ENCODE assay signal across 8 cellular contexts in the genomic region with DNA sequence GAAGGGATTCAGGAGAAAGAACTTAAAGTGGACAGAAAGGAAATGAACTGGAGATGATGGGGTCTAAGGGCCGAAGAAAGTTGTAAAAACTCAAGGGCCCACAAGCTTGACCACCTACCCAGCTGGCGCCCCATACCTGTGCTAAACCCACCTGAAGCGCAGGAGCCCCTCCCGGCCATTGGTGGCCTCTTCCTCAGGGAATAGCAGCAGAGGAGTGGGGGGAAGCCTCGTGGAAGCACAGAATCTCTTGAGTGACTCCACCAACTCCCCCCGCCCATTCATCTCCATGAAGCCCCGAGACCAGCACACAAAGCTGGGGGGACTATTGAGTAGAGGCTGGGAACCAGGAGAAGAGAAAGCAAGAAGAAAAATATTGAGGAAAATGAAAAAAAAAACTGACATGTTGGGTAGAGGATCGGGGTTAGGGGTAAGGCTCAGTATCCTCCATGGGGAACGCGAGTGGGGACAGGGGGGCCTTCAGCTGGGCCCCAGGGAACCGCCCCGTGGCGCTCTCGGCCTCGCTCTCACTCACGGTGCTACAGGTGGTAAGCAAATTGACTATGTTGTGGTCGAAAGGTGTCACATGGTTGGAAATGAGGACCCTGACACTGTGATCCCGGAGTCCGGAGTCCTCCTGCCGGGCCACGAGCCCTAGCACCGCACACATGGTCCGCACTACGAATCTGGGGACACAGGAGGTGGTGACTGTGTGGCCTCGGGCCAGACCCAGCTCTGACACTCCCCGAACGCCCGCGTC. TPM values are rescaled to one million over a fixed set of nuclear protein-coding genes. Genes with fewer than 3 reads are reported as not detected.
DNase-seq lines count a peak whose midpoint lies in the region; ATAC-seq and TF ChIP-seq lines count a peak whose summit lies in the region.

No MANE protein-coding gene starts in this region.

- BruUV-seq in Calu3 (replicated peaks; lab: Mats Ljungman, UMichigan), result TSS peak; percentile 68

- H3K9ac ChIP-seq in Loucy (ENCODE audit: low read depth, low read length, poor library complexity, severe bottlenecking) (peak overlapping the region; percentile 93), colonic mucosa (ENCODE audit: low read depth in 2 of 2, low read length in 2 of 2) (peak overlapping the region; percentile 93 to 95)

- peaks cover 22% of the 10 kb centered on the region for H4K20me1 ChIP-seq in Loucy (ENCODE audit: insufficient read depth, low read length, poor library complexity, severe bottlenecking)

- H3K4me3 ChIP-seq in Loucy (ENCODE audit: low read length, poor library complexity, severe bottlenecking), result peak overlapping the region; percentile 100
- peak overlapping the region; percentile 91 for H3K4me3 ChIP-seq in colonic mucosa
- H3K4me3 ChIP-seq in muscle layer of duodenum (ENCODE audit: low read depth in 1 of 2, low read length in 2 of 2), result peak overlapping the region; percentile 96 to 99

- CTCF ChIA-PET in Calu3 (lab: Charles Lee), result interaction anchor here (0.5 to 1.3 kb wide), 3 partner anchors 22 to 194 kb away, joined by 3 read pairs; no protein-coding TSS in a partner anchor

- H3K4me3 Mint-ChIP-seq in Calu3 (ENCODE audit: low read depth, unreplicated experiment), result peak overlapping the region; percentile 95

- DNase-seq in Calu3, result no peak
- DNase-seq in colonic mucosa, result no peak
- no peak for DNase-seq in DMS53 (lab: John Stamatoyannopoulos, UW)
- DNase-seq in stimulated activated naive CD4-positive, alpha-beta T cell (lab: John Stamatoyannopoulos, UW), result no peak
- no peak for DNase-seq in SIG-M5 treated with dmso at 0.1 percent for 504 hours (lab: John Stamatoyannopoulos, UW; ENCODE audit: unreplicated experiment)

- H3K4me1 ChIP-seq in Loucy (ENCODE audit: insufficient read depth, low read length, poor library complexity, severe bottlenecking) (peaks cover 35% of the 10 kb centered on the region), colonic mucosa (no peaks in the 10 kb centered on the region), muscle layer of duodenum (ENCODE audit: control insufficient read depth in 1 of 2, insufficient read depth in 2 of 2, low read length in 2 of 2) (peaks cover 16 to 25% of the 10 kb centered on the region in 2 donors)

- TF ChIP-seq CTCF in Calu3 (IDR thresholded peaks at IDR 0.05; ENCODE audit: unreplicated experiment) (no peak), Loucy (conservative IDR thresholded peaks at IDR 0.05; ENCODE audit: low read length) (peak; percentile 23), colonic mucosa (IDR thresholded peaks at IDR 0.05) (no peak)

- 0 out of 2 replicates have a peak, but pooled peaks cover 3% of the 10 kb centered on the region for H3F3A ChIP-seq in Loucy (ENCODE audit: low read depth)

- peak overlapping the region; percentile 100 for H3K4me2 ChIP-seq in Loucy (ENCODE audit: low read depth, low read length, poor library complexity, severe bottlenecking)

- H3K9me3 Mint-ChIP-seq in Calu3 (ENCODE audit: low read depth, unreplicated experiment), result no peaks in the 10 kb centered on the region

- H3K4me1 Mint-ChIP-seq in Calu3 (ENCODE audit: low read depth, unreplicated experiment), result peaks cover 28% of the 10 kb centered on the region

- ATAC-seq in GM21717 (IDR thresholded peaks at IDR 0.05; ENCODE audit: unreplicated experiment), result peak; percentile 14

- H3K27ac Mint-ChIP-seq in Calu3 (ENCODE audit: unreplicated experiment), result peak overlapping the region; percentile 93

- H3K36me3 Mint-ChIP-seq in Calu3 (ENCODE audit: insufficient read depth, unreplicated experiment), result peaks cover 43% of the 10 kb centered on the region

- H3K36me3 ChIP-seq in Loucy (ENCODE audit: insufficient read depth, low read length) (peaks cover 20% of the 10 kb centered on the region; the same call in 1 of the 2 replicates), colonic mucosa (peaks cover 9% of the 10 kb centered on the region), muscle layer of duodenum (ENCODE audit: control insufficient read depth in 1 of 2, insufficient read depth in 2 of 2, low read length in 2 of 2) (peaks cover 18 to 42% of the 10 kb centered on the region in 2 donors)

- intact Hi-C loops in Calu3 (cut with micrococcal nuclease; ENCODE audit: unreplicated experiment) (loop anchor here (2.0 kb wide), 1 partner anchor 22 kb away; the partner anchor contains the start of gene PCGF1), colonic mucosa (cut with DNase I) (no loop called here)

- H3K27me3 Mint-ChIP-seq in Calu3 (ENCODE audit: unreplicated experiment), result no peaks in the 10 kb centered on the region

- no peaks in the 10 kb centered on the region for H3K9me2 ChIP-seq in Loucy (replicated peaks; ENCODE audit: low read depth, low read length)

- H3K27ac ChIP-seq in colonic mucosa (peak overlapping the region; percentile 75), muscle layer of duodenum (ENCODE audit: low read length) (peak overlapping the region; percentile 81)

- H3K27me3 ChIP-seq in Loucy (ENCODE audit: insufficient read depth, low read length, poor library complexity, severe bottlenecking) (peaks cover 4% of the 10 kb centered on the region), colonic mucosa (no peaks in the 10 kb centered on the region), muscle layer of duodenum (ENCODE audit: low read depth, low read length) (no peaks in the 10 kb centered on the region)

- no peaks in the 10 kb centered on the region for H3K9me3 ChIP-seq in Loucy (ENCODE audit: insufficient read depth, low read depth, low read length)
- H3K9me3 ChIP-seq in colonic mucosa, result no peaks in the 10 kb centered on the region
- no peaks in the 10 kb centered on the region for H3K9me3 ChIP-seq in muscle layer of duodenum (ENCODE audit: control insufficient read depth in 1 of 2, low read length in 2 of 2)

- H3K79me2 ChIP-seq in Loucy (ENCODE audit: insufficient read depth, low read length), result peaks cover 53% of the 10 kb centered on the region

- peak overlapping the region; percentile 80 for H2AFZ ChIP-seq in Loucy (ENCODE audit: low read length)

RNA-seq across cellular contexts. Expression of gene AUP1, which starts 0.7 kb away (rescaled TPM):
- total RNA-seq in Calu3 (2022) (145 and 153 TPM in 2 replicates), colonic mucosa (100 to 1,000 TPM; 107 to 212 TPM)

RNA-seq across cellular contexts. Expression of gene HTRA2, which starts 1.0 kb away (rescaled TPM):
- 23.4 and 26.3 TPM in 2 replicates for total RNA-seq in Calu3 (2022)
- 10 to 100 TPM; 26.3 to 41.5 TPM for total RNA-seq in colonic mucosa

RNA-seq across cellular contexts. Expression of gene DQX1, which starts 2.7 kb away (rescaled TPM):
- 0.14 TPM in 1 of 2 replicates, not detected in the other for total RNA-seq in Calu3 (2022)
- total RNA-seq in colonic mucosa, result 10 to 100 TPM; 34.2 to 36.8 TPM

RNA-seq across cellular contexts. Expression of gene TLX2, which starts 14.5 kb away (rescaled TPM):
- total RNA-seq in Calu3 (2022) (not detected in 2 replicates), colonic mucosa (under 1 TPM; 0.12 to 0.40 TPM)

RNA-seq across cellular contexts. Expression of gene PCGF1, which starts 21.3 kb away (rescaled TPM):
- total RNA-seq in Calu3 (2022), result 25.9 TPM in 2 replicates
- 10 to 100 TPM; 16.1 to 19.9 TPM for total RNA-seq in colonic mucosa

Comparison
In these comparisons a context has a peak if more than half of its experiments do, and no peak if none do; other contexts are left out.
1. RNA of gene DQX1, which starts 2.7 kb away (total RNA-seq): 34.2 to 36.8 TPM in colonic mucosa; 0.14 TPM in Calu3; every median in the first group is over 10 times any median in the second.
2. Peak in every context shown above with its lines, with median percentiles within 50 percentile points of each other: H3K4me3 ChIP-seq.